1 cellular context compared by ENCODE assay signal in the genomic region with DNA sequence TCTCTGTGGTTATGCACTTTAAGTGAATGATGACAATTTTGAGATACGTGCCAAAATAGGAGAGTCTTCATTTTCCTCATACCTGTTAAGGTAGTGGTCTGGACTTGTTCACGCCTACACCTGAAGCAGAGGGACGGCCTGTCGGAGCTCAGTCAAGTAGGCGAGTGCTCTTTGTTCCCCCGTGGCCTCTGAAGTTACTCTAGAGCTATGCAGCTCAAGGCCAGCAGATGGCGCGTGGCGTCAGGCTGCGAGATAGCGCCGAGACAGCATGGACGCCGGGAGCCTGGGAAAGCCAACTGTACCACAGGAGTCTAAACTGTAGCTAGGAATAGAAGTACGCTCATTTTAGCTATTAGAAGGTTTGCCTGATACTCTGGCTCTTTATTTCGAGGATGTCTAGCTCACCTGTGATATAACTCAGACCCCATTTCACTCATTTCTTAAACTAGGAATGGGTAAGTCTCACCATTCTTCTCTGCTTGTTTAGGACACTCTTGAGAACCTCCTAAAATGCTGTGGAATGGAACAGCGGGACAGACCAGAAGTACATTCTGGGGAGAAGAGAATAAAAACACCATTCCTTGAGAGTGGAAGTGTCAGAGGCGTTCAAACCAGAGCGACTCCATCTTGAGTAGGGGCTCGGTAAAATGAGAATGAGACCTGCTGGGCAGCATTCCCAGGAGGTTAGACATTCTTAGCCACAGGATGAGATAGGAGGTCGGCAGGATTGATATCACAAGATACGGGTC.
TF ChIP-seq lines count a peak whose summit lies in the region.

No MANE protein-coding gene starts in this region.

TF ChIP-seq in GM23338, 12 proteins besides CTCF, POLR2A, EP300 and RAD21 (continued from another document):
- TF ChIP-seq, protein P1, sequence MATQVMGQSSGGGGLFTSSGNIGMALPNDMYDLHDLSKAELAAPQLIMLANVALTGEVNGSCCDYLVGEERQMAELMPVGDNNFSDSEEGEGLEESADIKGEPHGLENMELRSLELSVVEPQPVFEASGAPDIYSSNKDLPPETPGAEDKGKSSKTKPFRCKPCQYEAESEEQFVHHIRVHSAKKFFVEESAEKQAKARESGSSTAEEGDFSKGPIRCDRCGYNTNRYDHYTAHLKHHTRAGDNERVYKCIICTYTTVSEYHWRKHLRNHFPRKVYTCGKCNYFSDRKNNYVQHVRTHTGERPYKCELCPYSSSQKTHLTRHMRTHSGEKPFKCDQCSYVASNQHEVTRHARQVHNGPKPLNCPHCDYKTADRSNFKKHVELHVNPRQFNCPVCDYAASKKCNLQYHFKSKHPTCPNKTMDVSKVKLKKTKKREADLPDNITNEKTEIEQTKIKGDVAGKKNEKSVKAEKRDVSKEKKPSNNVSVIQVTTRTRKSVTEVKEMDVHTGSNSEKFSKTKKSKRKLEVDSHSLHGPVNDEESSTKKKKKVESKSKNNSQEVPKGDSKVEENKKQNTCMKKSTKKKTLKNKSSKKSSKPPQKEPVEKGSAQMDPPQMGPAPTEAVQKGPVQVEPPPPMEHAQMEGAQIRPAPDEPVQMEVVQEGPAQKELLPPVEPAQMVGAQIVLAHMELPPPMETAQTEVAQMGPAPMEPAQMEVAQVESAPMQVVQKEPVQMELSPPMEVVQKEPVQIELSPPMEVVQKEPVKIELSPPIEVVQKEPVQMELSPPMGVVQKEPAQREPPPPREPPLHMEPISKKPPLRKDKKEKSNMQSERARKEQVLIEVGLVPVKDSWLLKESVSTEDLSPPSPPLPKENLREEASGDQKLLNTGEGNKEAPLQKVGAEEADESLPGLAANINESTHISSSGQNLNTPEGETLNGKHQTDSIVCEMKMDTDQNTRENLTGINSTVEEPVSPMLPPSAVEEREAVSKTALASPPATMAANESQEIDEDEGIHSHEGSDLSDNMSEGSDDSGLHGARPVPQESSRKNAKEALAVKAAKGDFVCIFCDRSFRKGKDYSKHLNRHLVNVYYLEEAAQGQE (IDR thresholded peaks at IDR 0.05; ENCODE audit: unreplicated experiment), result no peak
- no peak for TF ChIP-seq POLR2AphosphoS5 (IDR thresholded peaks at IDR 0.05; ENCODE audit: low read depth)
- TF ChIP-seq, protein P2, sequence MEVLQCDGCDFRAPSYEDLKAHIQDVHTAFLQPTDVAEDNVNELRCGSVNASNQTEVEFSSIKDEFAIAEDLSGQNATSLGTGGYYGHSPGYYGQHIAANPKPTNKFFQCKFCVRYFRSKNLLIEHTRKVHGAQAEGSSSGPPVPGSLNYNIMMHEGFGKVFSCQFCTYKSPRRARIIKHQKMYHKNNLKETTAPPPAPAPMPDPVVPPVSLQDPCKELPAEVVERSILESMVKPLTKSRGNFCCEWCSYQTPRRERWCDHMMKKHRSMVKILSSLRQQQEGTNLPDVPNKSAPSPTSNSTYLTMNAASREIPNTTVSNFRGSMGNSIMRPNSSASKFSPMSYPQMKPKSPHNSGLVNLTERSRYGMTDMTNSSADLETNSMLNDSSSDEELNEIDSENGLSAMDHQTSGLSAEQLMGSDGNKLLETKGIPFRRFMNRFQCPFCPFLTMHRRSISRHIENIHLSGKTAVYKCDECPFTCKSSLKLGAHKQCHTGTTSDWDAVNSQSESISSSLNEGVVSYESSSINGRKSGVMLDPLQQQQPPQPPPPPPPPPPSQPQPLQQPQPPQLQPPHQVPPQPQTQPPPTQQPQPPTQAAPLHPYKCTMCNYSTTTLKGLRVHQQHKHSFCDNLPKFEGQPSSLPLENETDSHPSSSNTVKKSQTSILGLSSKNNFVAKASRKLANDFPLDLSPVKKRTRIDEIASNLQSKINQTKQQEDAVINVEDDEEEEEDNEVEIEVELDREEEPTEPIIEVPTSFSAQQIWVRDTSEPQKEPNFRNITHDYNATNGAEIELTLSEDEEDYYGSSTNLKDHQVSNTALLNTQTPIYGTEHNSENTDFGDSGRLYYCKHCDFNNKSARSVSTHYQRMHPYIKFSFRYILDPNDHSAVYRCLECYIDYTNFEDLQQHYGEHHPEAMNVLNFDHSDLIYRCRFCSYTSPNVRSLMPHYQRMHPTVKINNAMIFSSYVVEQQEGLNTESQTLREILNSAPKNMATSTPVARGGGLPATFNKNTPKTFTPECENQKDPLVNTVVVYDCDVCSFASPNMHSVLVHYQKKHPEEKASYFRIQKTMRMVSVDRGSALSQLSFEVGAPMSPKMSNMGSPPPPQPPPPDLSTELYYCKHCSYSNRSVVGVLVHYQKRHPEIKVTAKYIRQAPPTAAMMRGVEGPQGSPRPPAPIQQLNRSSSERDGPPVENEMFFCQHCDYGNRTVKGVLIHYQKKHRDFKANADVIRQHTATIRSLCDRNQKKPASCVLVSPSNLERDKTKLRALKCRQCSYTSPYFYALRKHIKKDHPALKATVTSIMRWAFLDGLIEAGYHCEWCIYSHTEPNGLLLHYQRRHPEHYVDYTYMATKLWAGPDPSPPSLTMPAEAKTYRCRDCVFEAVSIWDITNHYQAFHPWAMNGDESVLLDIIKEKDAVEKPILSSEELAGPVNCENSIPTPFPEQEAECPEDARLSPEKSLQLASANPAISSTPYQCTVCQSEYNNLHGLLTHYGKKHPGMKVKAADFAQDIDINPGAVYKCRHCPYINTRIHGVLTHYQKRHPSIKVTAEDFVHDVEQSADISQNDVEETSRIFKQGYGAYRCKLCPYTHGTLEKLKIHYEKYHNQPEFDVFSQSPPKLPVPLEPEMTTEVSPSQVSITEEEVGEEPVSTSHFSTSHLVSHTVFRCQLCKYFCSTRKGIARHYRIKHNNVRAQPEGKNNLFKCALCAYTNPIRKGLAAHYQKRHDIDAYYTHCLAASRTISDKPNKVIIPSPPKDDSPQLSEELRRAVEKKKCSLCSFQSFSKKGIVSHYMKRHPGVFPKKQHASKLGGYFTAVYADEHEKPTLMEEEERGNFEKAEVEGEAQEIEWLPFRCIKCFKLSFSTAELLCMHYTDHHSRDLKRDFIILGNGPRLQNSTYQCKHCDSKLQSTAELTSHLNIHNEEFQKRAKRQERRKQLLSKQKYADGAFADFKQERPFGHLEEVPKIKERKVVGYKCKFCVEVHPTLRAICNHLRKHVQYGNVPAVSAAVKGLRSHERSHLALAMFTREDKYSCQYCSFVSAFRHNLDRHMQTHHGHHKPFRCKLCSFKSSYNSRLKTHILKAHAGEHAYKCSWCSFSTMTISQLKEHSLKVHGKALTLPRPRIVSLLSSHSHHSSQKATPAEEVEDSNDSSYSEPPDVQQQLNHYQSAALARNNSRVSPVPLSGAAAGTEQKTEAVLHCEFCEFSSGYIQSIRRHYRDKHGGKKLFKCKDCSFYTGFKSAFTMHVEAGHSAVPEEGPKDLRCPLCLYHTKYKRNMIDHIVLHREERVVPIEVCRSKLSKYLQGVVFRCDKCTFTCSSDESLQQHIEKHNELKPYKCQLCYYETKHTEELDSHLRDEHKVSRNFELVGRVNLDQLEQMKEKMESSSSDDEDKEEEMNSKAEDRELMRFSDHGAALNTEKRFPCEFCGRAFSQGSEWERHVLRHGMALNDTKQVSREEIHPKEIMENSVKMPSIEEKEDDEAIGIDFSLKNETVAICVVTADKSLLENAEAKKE (CRISPR knock-in tag; IDR thresholded peaks at IDR 0.05), result no peak
- no peak for TF ChIP-seq EZH2 (IDR thresholded peaks at IDR 0.05; ENCODE audit: low read depth, unreplicated experiment)
- TF ChIP-seq, protein P3, sequence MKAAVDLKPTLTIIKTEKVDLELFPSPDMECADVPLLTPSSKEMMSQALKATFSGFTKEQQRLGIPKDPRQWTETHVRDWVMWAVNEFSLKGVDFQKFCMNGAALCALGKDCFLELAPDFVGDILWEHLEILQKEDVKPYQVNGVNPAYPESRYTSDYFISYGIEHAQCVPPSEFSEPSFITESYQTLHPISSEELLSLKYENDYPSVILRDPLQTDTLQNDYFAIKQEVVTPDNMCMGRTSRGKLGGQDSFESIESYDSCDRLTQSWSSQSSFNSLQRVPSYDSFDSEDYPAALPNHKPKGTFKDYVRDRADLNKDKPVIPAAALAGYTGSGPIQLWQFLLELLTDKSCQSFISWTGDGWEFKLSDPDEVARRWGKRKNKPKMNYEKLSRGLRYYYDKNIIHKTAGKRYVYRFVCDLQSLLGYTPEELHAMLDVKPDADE (IDR thresholded peaks at IDR 0.05), result no peak
- no peak for TF ChIP-seq CREB1 (CRISPR knock-in tag; IDR thresholded peaks at IDR 0.05; ENCODE audit: low read depth)
- no peak for TF ChIP-seq ZNF114 (CRISPR knock-in tag; IDR thresholded peaks at IDR 0.05)
- TF ChIP-seq NANOG (IDR thresholded peaks at IDR 0.05; ENCODE audit: borderline replicate concordance), result no peak
TF ChIP-seq in GM23338: peak in this region for 0.
